Comparison of ENCODE assay signal across 9 cellular contexts in genomic region chr7:101094791-101095375, GRCh38. TPM values are rescaled to one million over a fixed set of nuclear protein-coding genes. Genes with fewer than 3 reads are reported as not detected.
DNase-seq lines count a peak whose midpoint lies in the region; TF ChIP-seq lines count a peak whose summit lies in the region.
"Had no signal": no experiment of that assay in that cellular context is flagged by ENCODE, and none has a peak within 500 bp of the region (broad histone marks: within the 10 kb centered on the region; RNA-seq: fewer than 3 reads in every experiment).

No MANE protein-coding gene starts in this region.

- peak overlapping the region; percentile 85 for H3K27ac ChIP-seq in brain microvascular endothelial cell
- H3K27ac ChIP-seq in liver (ENCODE audit: low read depth in 1 of 2, low read length in 2 of 2): peak overlapping the region; percentile 15 to 43

- H3K27me3 Mint-ChIP-seq in type B pancreatic cell: peaks cover 8% of the 10 kb centered on the region
- H3K27me3 Mint-ChIP-seq: activated naive CD8-positive, alpha-beta T cell had no signal

- WGBS in liver: 29% methylated on average over 12 of the region's 12 CpGs

- H3K9me3 ChIP-seq in liver (ENCODE audit: control insufficient read depth in 4 of 4, low read length in 3 of 4): no peaks in the 10 kb centered on the region

- peaks cover under 1 to 27% (median 18%) of the 10 kb centered on the region in 4 donors for H3K4me1 ChIP-seq in liver (ENCODE audit: control insufficient read depth in 4 of 4, insufficient read depth in 4 of 4, low read length in 3 of 4)

- H3K4me1 Mint-ChIP-seq in type B pancreatic cell (ENCODE audit: unreplicated experiment): peaks cover 2% of the 10 kb centered on the region

- no peaks in the 10 kb centered on the region for H3K27me3 ChIP-seq in brain microvascular endothelial cell (replicated peaks)
- no peaks in the 10 kb centered on the region for H3K27me3 ChIP-seq in liver (ENCODE audit: control insufficient read depth in 4 of 4, insufficient read depth in 4 of 4, low read length in 3 of 4)

- peak; percentile 88 for TF ChIP-seq CTCF in brain microvascular endothelial cell (IDR thresholded peaks at IDR 0.05; ENCODE audit: low read depth, low read length, missing control alignments)
- peak; percentile 75 for TF ChIP-seq CTCF in liver (IDR thresholded peaks at IDR 0.05; ENCODE audit: low read depth, low read length, missing input control)
- TF ChIP-seq CTCF in type B pancreatic cell (conservative IDR thresholded peaks at IDR 0.05): peak; percentile 75

- peaks cover 6% of the 10 kb centered on the region for H3K36me3 Mint-ChIP-seq in type B pancreatic cell

- H3K9me3 Mint-ChIP-seq in type B pancreatic cell: no peaks in the 10 kb centered on the region

- DNase-seq in activated CD4-positive, alpha-beta T cell treated with anti-CD3 and anti-CD28 coated beads for 24 hours (ENCODE audit: low read depth in 2 of 2): peak; percentile 29 to 32
- DNase-seq in activated CD4-positive, alpha-beta T cell treated with anti-CD3 and anti-CD28 coated beads, Interleukin-2, amount 50 U/mL, for 4 hours: no peak
- DNase-seq in NCI-H774 (lab: John Stamatoyannopoulos, UW) (peak; percentile 44), brain microvascular endothelial cell (peak; percentile 68), type B pancreatic cell (ENCODE audit: extremely low spot score, unreplicated experiment) (no peak), inferior parietal cortex (ENCODE audit: extremely low spot score) (no peak), NCI-H1048 (lab: John Stamatoyannopoulos, UW) (no peak)

- H3K4me3 ChIP-seq in brain microvascular endothelial cell (ENCODE audit: low read depth, low read length): peak overlapping the region; percentile 16
- no peak overlapping the region for H3K4me3 ChIP-seq in liver (ENCODE audit: low read depth in 1 of 3, low read length in 3 of 3)

- H3K4me3 Mint-ChIP-seq in type B pancreatic cell: no peak overlapping the region
- H3K4me3 Mint-ChIP-seq: activated naive CD8-positive, alpha-beta T cell had no signal

- no peak overlapping the region for H3K9ac ChIP-seq in liver (ENCODE audit: low read depth in 1 of 2, low read length in 2 of 2)

- in situ Hi-C loops in brain microvascular endothelial cell (cut with HindIII; ENCODE audit: low pct_ligation_motif_present, low sequenced_read_pairs): no loop called here

- peak; percentile 85 to 88 for TF ChIP-seq RAD21 in liver (IDR thresholded peaks at IDR 0.05)

- no peak overlapping the region for H3K27ac Mint-ChIP-seq in type B pancreatic cell

- H3K36me3 ChIP-seq in brain microvascular endothelial cell (replicated peaks): no peaks in the 10 kb centered on the region
- peaks cover 0 to 4% (median under 1%) of the 10 kb centered on the region in 4 donors for H3K36me3 ChIP-seq in liver (ENCODE audit: control insufficient read depth in 4 of 4, insufficient read depth in 3 of 4, low read depth in 1 of 4, low read length in 3 of 4)

TF ChIP-seq in liver, 16 proteins besides CTCF, POLR2A, EP300 and RAD21:
- no peak for TF ChIP-seq TAF1 (conservative IDR thresholded peaks at IDR 0.05)
- TF ChIP-seq HNF4A (conservative IDR thresholded peaks at IDR 0.05): peak in 1 of 2 donors; percentile 19
- no peak for TF ChIP-seq ATF3 (IDR thresholded peaks at IDR 0.05)
- no peak for TF ChIP-seq JUND (IDR thresholded peaks at IDR 0.05)
- no peak for TF ChIP-seq HNF4G (IDR thresholded peaks at IDR 0.05)
- TF ChIP-seq MAX (IDR thresholded peaks at IDR 0.05): no peak

RNA-seq across cellular contexts. Expression of gene TRIM56, which starts 9.6 kb away (rescaled TPM):
- 10 to 100 TPM in 1 of 2 donors, 1 to 10 TPM in 1; 9.2 to 15.6 TPM for total RNA-seq in liver
- polyA plus RNA-seq in liver: 1 to 10 TPM; 4.8 to 6.1 TPM
- total RNA-seq in type B pancreatic cell (ENCODE audit: low replicate concordance): 22.2 and 40.1 TPM in 2 replicates

RNA-seq across cellular contexts. Expression of gene SERPINE1, which starts 32.0 kb away (rescaled TPM):
- 10 to 100 TPM in 1 of 2 donors, under 1 TPM in 1; 0.93 to 10.2 TPM for total RNA-seq in liver
- polyA plus RNA-seq in liver: 10 to 100 TPM in 1 of 2 donors, 1 to 10 TPM in 1; 5.8 to 18.6 TPM
- total RNA-seq in type B pancreatic cell (ENCODE audit: low replicate concordance): 0.14 and 1.5 TPM in 2 replicates

RNA-seq across cellular contexts. Expression of gene AP1S1, which starts 59.4 kb away (rescaled TPM):
- total RNA-seq in liver (10 to 100 TPM; 20.9 to 23.1 TPM), type B pancreatic cell (ENCODE audit: low replicate concordance) (59.8 and 98.8 TPM in 2 replicates)
- polyA plus RNA-seq in liver: 10 to 100 TPM; 13.8 to 25.7 TPM

Comparison
In these comparisons a context has a peak if more than half of its experiments do, and no peak if none do; other contexts are left out.
1. DNase-seq: peak in activated CD4-positive, alpha-beta T cell treated with anti-CD3 and anti-CD28 coated beads for 24 hours (2 of 2), NCI-H774 (single experiment) and brain microvascular endothelial cell (single experiment); none in activated CD4-positive, alpha-beta T cell treated with anti-CD3 and anti-CD28 coated beads, Interleukin-2, amount 50 U/mL, for 4 hours (0 of 2), type B pancreatic cell (single experiment), inferior parietal cortex (single experiment) and NCI-H1048 (single experiment).
2. Peak in every context shown above with its lines, with median percentiles within 50 percentile points of each other: CTCF ChIP-seq.